Comparison of ENCODE assay signal across 25 cellular contexts in genomic region chr13:110790371-110790770, GRCh38.
"Had no signal": no experiment of that assay in that cellular context is flagged by ENCODE, and none has a peak within 500 bp of the region (broad histone marks: within the 10 kb centered on the region; RNA-seq: fewer than 3 reads in every experiment).

No MANE protein-coding gene starts in this region.

- H3K4me1 Mint-ChIP-seq: stimulated activated naive CD8-positive, alpha-beta T cell treated with anti-CD3 and anti-CD28 coated beads, Interleukin-15, amount 100 ng/mL, for 72 hours had no signal

- H2AFZ ChIP-seq: neural progenitor cell had no signal

- H3K9me3 ChIP-seq: prostate gland, thyroid gland, vagina had no signal

- H3K27me3 ChIP-seq: dorsolateral prefrontal cortex, left lung, right atrium auricular region, thyroid gland, vagina had no signal

- H3K4me1 ChIP-seq: heart right ventricle, left lung, prostate gland, thyroid gland, vagina had no signal

- H3K4me3 ChIP-seq: dorsolateral prefrontal cortex, heart right ventricle, left lung, neural progenitor cell, prostate gland, right atrium auricular region, smooth muscle cell, thyroid gland, vagina had no signal

- ATAC-seq: heart right ventricle; left cardiac atrium; left lung; naive thymus-derived CD4-positive, alpha-beta T cell; sciatic nerve; stimulated activated naive CD8-positive, alpha-beta T cell treated with anti-CD3 and anti-CD28 coated beads, Interleukin-15, amount 100 ng/mL, for 72 hours had no signal

- DNase-seq: dorsolateral prefrontal cortex; effector CD4-positive, alpha-beta T cell; glutamatergic neuron; heart right ventricle; hippocampal formation; left cardiac atrium; left lung; mesendoderm; midbrain; naive thymus-derived CD4-positive, alpha-beta T cell; stimulated activated CD4-positive, alpha-beta T cell treated with anti-CD3 and anti-CD28 coated beads, Interleukin-12 subunit alpha, Interleukin-12 subunit beta, amount 100 ng/mL, for 4 hours; stimulated activated CD4-positive, alpha-beta T cell treated with anti-CD3 and anti-CD28 coated beads, Interleukin-1b, Interleukin-23, amount 100 ng/mL, for 48 hours; stimulated activated CD4-positive, alpha-beta T cell treated with anti-CD3 and anti-CD28 coated beads, Interleukin-4, amount 100 ng/mL, for 1 hour; stimulated activated CD8-positive, alpha-beta memory T cell treated with anti-CD3 and anti-CD28 coated beads, Interleukin-4, amount 100 ng/mL, for 48 hours; stimulated activated naive CD4-positive, alpha-beta T cell; stimulated activated naive CD8-positive, alpha-beta T cell treated with anti-CD3 and anti-CD28 coated beads, Interleukin-15, amount 100 ng/mL, for 72 hours; thyroid gland; trophoblast cell had no signal

- H3K4me2 ChIP-seq: neural progenitor cell, smooth muscle cell had no signal

- H3K27ac Mint-ChIP-seq: naive thymus-derived CD4-positive, alpha-beta T cell; nephron; neural progenitor cell; stimulated activated naive CD8-positive, alpha-beta T cell treated with anti-CD3 and anti-CD28 coated beads, Interleukin-15, amount 100 ng/mL, for 72 hours had no signal

- H3K36me3 ChIP-seq: heart right ventricle, left lung, neural progenitor cell, prostate gland, right atrium auricular region, thyroid gland, vagina had no signal

- H3K4me3 Mint-ChIP-seq: naive thymus-derived CD4-positive, alpha-beta T cell; nephron; neural progenitor cell; stimulated activated naive CD8-positive, alpha-beta T cell treated with anti-CD3 and anti-CD28 coated beads, Interleukin-15, amount 100 ng/mL, for 72 hours had no signal

- H3K27ac ChIP-seq: dorsolateral prefrontal cortex, heart right ventricle, left lung, neural progenitor cell, prostate gland, right atrium auricular region, thyroid gland, vagina had no signal
